In genomic region chr2:11050565-11050964, GRCh38 we compare ENCODE assay signal across 32 cellular contexts.
"Had no signal": no experiment of that assay in that cellular context is flagged by ENCODE, and none has a peak within 500 bp of the region (broad histone marks: within the 10 kb centered on the region; RNA-seq: fewer than 3 reads in every experiment).

No MANE protein-coding gene starts in this region.

- H3K27me3 ChIP-seq: ascending aorta, brain microvascular endothelial cell, gastrocnemius medialis, hepatocyte, right lobe of liver, uterus had no signal

- H3K27me3 Mint-ChIP-seq: activated CD4-positive, alpha-beta T cell treated with anti-CD3 and anti-CD28 coated beads, Interleukin-2, amount 10 ng/mL, durations not matched to agents 24 days and 14 days; activated naive CD8-positive, alpha-beta T cell treated with anti-CD3 and anti-CD28 coated beads for 36 hours; type B pancreatic cell had no signal

- H3K79me2 ChIP-seq: hepatocyte had no signal

- H3K27ac Mint-ChIP-seq: activated CD4-positive, alpha-beta memory T cell treated with anti-CD3 and anti-CD28 coated beads for 36 hours; activated CD4-positive, alpha-beta T cell treated with anti-CD3 and anti-CD28 coated beads, Interleukin-2, amount 10 ng/mL, durations not matched to agents 24 days and 14 days; activated naive CD4-positive, alpha-beta T cell treated with anti-CD3 and anti-CD28 coated beads for 36 hours; activated naive CD8-positive, alpha-beta T cell treated with anti-CD3 and anti-CD28 coated beads for 36 hours; activated T-helper 1 cell treated with anti-CD3 and anti-CD28 coated beads, Interleukin-12 subunit alpha, Interleukin-12 subunit beta, Interleukin-2, Interleukin-4 antibody, amounts not matched to agents 30 ng/mL and 10 ng/mL and 1 ng/mL, durations not matched to agents 14 hours and 24 hours and 36 hours; endodermal cell; naive B cell; T-helper 17 cell; type B pancreatic cell had no signal

- H3K4me3 Mint-ChIP-seq: activated CD4-positive, alpha-beta memory T cell treated with anti-CD3 and anti-CD28 coated beads for 36 hours; activated CD4-positive, alpha-beta T cell treated with anti-CD3 and anti-CD28 coated beads, Interleukin-2, amount 10 ng/mL, durations not matched to agents 24 days and 14 days; activated naive CD4-positive, alpha-beta T cell treated with anti-CD3 and anti-CD28 coated beads for 36 hours; activated naive CD8-positive, alpha-beta T cell treated with anti-CD3 and anti-CD28 coated beads for 36 hours; activated T-helper 1 cell treated with anti-CD3 and anti-CD28 coated beads, Interleukin-12 subunit alpha, Interleukin-12 subunit beta, Interleukin-2, Interleukin-4 antibody, amounts not matched to agents 30 ng/mL and 10 ng/mL and 1 ng/mL, durations not matched to agents 14 hours and 24 hours and 36 hours; endodermal cell; naive B cell; T-helper 17 cell; type B pancreatic cell had no signal

- H3K36me3 Mint-ChIP-seq: activated CD4-positive, alpha-beta memory T cell treated with anti-CD3 and anti-CD28 coated beads for 36 hours; activated naive CD8-positive, alpha-beta T cell treated with anti-CD3 and anti-CD28 coated beads for 36 hours; naive B cell; type B pancreatic cell had no signal

- ATAC-seq: activated CD4-positive, CD25-positive, alpha-beta regulatory T cell treated with anti-CD3 and anti-CD28 coated beads, Interleukin-2, amount 50 U/mL, for 24 hours; gastrocnemius medialis; left cardiac atrium; left ventricle myocardium superior; right lobe of liver; stimulated activated naive CD8-positive, alpha-beta T cell treated with anti-CD3 and anti-CD28 coated beads, Interleukin-15, Interleukin-2, amounts not matched to agents 100 U/mL and 50 U/mL, for 24 hours; T-helper 17 cell had no signal

- H3K27ac ChIP-seq: ascending aorta, brain microvascular endothelial cell, epithelial cell of prostate, gastrocnemius medialis, hepatocyte, right lobe of liver, thoracic aorta, uterus, WERI-Rb-1 had no signal

- H3K9me3 ChIP-seq: ascending aorta, gastrocnemius medialis, right lobe of liver, thoracic aorta, uterus had no signal

- H3K4me1 ChIP-seq: ascending aorta, gastrocnemius medialis, right lobe of liver, uterus had no signal

- H3K36me3 ChIP-seq: ascending aorta, brain microvascular endothelial cell, gastrocnemius medialis, right lobe of liver, thoracic aorta, uterus, WERI-Rb-1 had no signal

- H3K4me2 ChIP-seq: hepatocyte had no signal

- H3K4me3 ChIP-seq: ascending aorta, gastrocnemius medialis, hepatocyte, right lobe of liver, thoracic aorta, uterus had no signal

- H3K9me3 Mint-ChIP-seq: activated CD4-positive, alpha-beta memory T cell treated with anti-CD3 and anti-CD28 coated beads for 36 hours; activated CD4-positive, alpha-beta T cell treated with anti-CD3 and anti-CD28 coated beads, Interleukin-2, amount 10 ng/mL, durations not matched to agents 24 days and 14 days; activated naive CD4-positive, alpha-beta T cell treated with anti-CD3 and anti-CD28 coated beads for 36 hours; activated naive CD8-positive, alpha-beta T cell treated with anti-CD3 and anti-CD28 coated beads for 36 hours; activated T-helper 1 cell treated with anti-CD3 and anti-CD28 coated beads, Interleukin-12 subunit alpha, Interleukin-12 subunit beta, Interleukin-2, Interleukin-4 antibody, amounts not matched to agents 30 ng/mL and 10 ng/mL and 1 ng/mL, durations not matched to agents 14 hours and 24 hours and 36 hours; naive B cell; type B pancreatic cell had no signal

- DNase-seq: activated CD4-positive, alpha-beta memory T cell treated with anti-CD3 and anti-CD28 coated beads for 36 hours; activated CD4-positive, alpha-beta T cell treated with anti-CD3 and anti-CD28 coated beads, Interleukin-2, amount 10 ng/mL, durations not matched to agents 24 days and 14 days; activated CD8-positive, alpha-beta memory T cell treated with anti-CD3 and anti-CD28 coated beads, Interleukin-2, amount 50 U/mL, for 4 hours; activated effector memory CD4-positive, alpha-beta T cell treated with anti-CD3 and anti-CD28 coated beads, Interleukin-2, amount 50 U/mL, for 16 hours; activated naive CD4-positive, alpha-beta T cell treated with anti-CD3 and anti-CD28 coated beads for 36 hours; activated naive CD8-positive, alpha-beta T cell treated with anti-CD3 and anti-CD28 coated beads for 36 hours; activated T-cell treated with anti-CD3 and anti-CD28 coated beads, Interleukin-2, amount 50 U/mL, for 1 hour; brain microvascular endothelial cell; central memory CD4-positive, alpha-beta T cell; endodermal cell; gastrocnemius medialis; glutamatergic neuron; islet precursor cell; left cardiac atrium; left ventricle myocardium superior; mammary epithelial cell; naive B cell; posterior cingulate gyrus; right lobe of liver; stimulated activated CD4-positive, alpha-beta T cell treated with anti-CD3 and anti-CD28 coated beads, Interleukin-2, amount 100 ng/mL, for 48 hours; stimulated activated naive CD8-positive, alpha-beta T cell treated with anti-CD3 and anti-CD28 coated beads, Interleukin-15, Interleukin-2, amounts not matched to agents 100 U/mL and 50 U/mL, for 24 hours; T-helper 17 cell; T1000; uterus; WERI-Rb-1 had no signal

- H3K4me1 Mint-ChIP-seq: activated CD4-positive, alpha-beta T cell treated with anti-CD3 and anti-CD28 coated beads, Interleukin-2, amount 10 ng/mL, durations not matched to agents 24 days and 14 days; activated naive CD8-positive, alpha-beta T cell treated with anti-CD3 and anti-CD28 coated beads for 36 hours; naive B cell had no signal

- H2AFZ ChIP-seq: hepatocyte had no signal
